13 cellular contexts compared by ENCODE assay signal in genomic region chr22:37234736-37235711, GRCh38. TPM values are rescaled to one million over a fixed set of nuclear protein-coding genes. Genes with fewer than 3 reads are reported as not detected.
DNase-seq lines count a peak whose midpoint lies in the region; ATAC-seq and TF ChIP-seq lines count a peak whose summit lies in the region.
"Had no signal": no experiment of that assay in that cellular context is flagged by ENCODE, and none has a peak within 500 bp of the region (broad histone marks: within the 10 kb centered on the region; RNA-seq: fewer than 3 reads in every experiment).

No MANE protein-coding gene starts in this region.

- DNase-seq in activated naive CD4-positive, alpha-beta T cell treated with anti-CD3 and anti-CD28 coated beads, Interleukin-2, amount 50 U/mL, for 16 hours: no peak
- DNase-seq in endodermal cell (peak; percentile 40), type B pancreatic cell (ENCODE audit: extremely low spot score, unreplicated experiment) (no peak), BE2C (no peak)
- DNase-seq: NCI-H187 had no signal

- no peaks in the 10 kb centered on the region for H4K20me1 ChIP-seq in SU-DHL-6 (ENCODE audit: low read depth, low read length)

- H3K4me2 ChIP-seq in SU-DHL-6 (ENCODE audit: low read depth, low read length, poor library complexity, severe bottlenecking): no peak overlapping the region
- H3K4me2 ChIP-seq: GM23338 had no signal

- no peaks in the 10 kb centered on the region for H3K36me3 ChIP-seq in SU-DHL-6 (ENCODE audit: low read length)
- no peaks in the 10 kb centered on the region for H3K36me3 ChIP-seq in endodermal cell (ENCODE audit: control insufficient read depth, insufficient read depth, low read length)
- no peaks in the 10 kb centered on the region for H3K36me3 ChIP-seq in BE2C

- peaks cover 9% of the 10 kb centered on the region for H3K79me2 ChIP-seq in SU-DHL-6 (ENCODE audit: insufficient read depth, low read length)

- ATAC-seq in HG03039 (IDR thresholded peaks at IDR 0.05; ENCODE audit: unreplicated experiment) (no peak), GM19324 (IDR thresholded peaks at IDR 0.05; ENCODE audit: low FRiP score, unreplicated experiment) (no peak)
- ATAC-seq: GM23338 had no signal

- H3K9me2 ChIP-seq in SU-DHL-6 (replicated peaks; ENCODE audit: insufficient read depth, low read length): no peaks in the 10 kb centered on the region

- no peaks in the 10 kb centered on the region for H3K27me3 Mint-ChIP-seq in activated naive CD4-positive, alpha-beta T cell treated with anti-CD3 and anti-CD28 coated beads, Interleukin-2, amount 50 U/mL, for 24 hours
- H3K27me3 Mint-ChIP-seq in endodermal cell (ENCODE audit: insufficient read depth): no peaks in the 10 kb centered on the region
- peaks cover 21% of the 10 kb centered on the region for H3K27me3 Mint-ChIP-seq in type B pancreatic cell

- peaks cover 28% of the 10 kb centered on the region for H3K36me3 Mint-ChIP-seq in activated naive CD4-positive, alpha-beta T cell treated with anti-CD3 and anti-CD28 coated beads, Interleukin-2, amount 50 U/mL, for 24 hours
- H3K36me3 Mint-ChIP-seq in endodermal cell (ENCODE audit: low read depth) (no peaks in the 10 kb centered on the region), type B pancreatic cell (no peaks in the 10 kb centered on the region)

- H3K9me3 Mint-ChIP-seq in activated naive CD4-positive, alpha-beta T cell treated with anti-CD3 and anti-CD28 coated beads, Interleukin-2, amount 50 U/mL, for 24 hours: no peaks in the 10 kb centered on the region
- H3K9me3 Mint-ChIP-seq in endodermal cell: no peaks in the 10 kb centered on the region
- no peaks in the 10 kb centered on the region for H3K9me3 Mint-ChIP-seq in type B pancreatic cell
- H3K9me3 Mint-ChIP-seq: GM23338 had no signal

- 85 to 89% methylated on average over 11 to 16 of the region's 16 CpGs for WGBS in endodermal cell (ENCODE audit: insufficient coverage in 1 of 2, insufficient read length in 1 of 2), 2 experiments

- H3K4me3 ChIP-seq in SU-DHL-6 (ENCODE audit: insufficient read depth, low read length, poor library complexity, severe bottlenecking): no peak overlapping the region
- H3K4me3 ChIP-seq in endodermal cell (ENCODE audit: low read length): no peak overlapping the region
- no peak overlapping the region for H3K4me3 ChIP-seq in BE2C (ENCODE audit: low read depth, low read length)
- H3K4me3 ChIP-seq: GM23338 had no signal

- peak overlapping the region; percentile 87 for H3K27ac Mint-ChIP-seq in activated naive CD4-positive, alpha-beta T cell treated with anti-CD3 and anti-CD28 coated beads, Interleukin-2, amount 50 U/mL, for 24 hours
- H3K27ac Mint-ChIP-seq in endodermal cell: no peak overlapping the region
- peak overlapping the region; percentile 51 for H3K27ac Mint-ChIP-seq in type B pancreatic cell
- H3K27ac Mint-ChIP-seq: GM23338 had no signal

- H3F3A ChIP-seq in SU-DHL-6 (ENCODE audit: insufficient read depth): no peaks in the 10 kb centered on the region; the same call in 1 of the 2 replicates

- TF ChIP-seq CTCF in SU-DHL-6 (IDR thresholded peaks at IDR 0.05; ENCODE audit: insufficient read depth, low read length, poor library complexity, severe bottlenecking) (no peak), endodermal cell (conservative IDR thresholded peaks at IDR 0.05) (no peak), type B pancreatic cell (conservative IDR thresholded peaks at IDR 0.05) (no peak), BE2C (IDR thresholded peaks at IDR 0.05; ENCODE audit: low read depth, low read length) (no peak)

- H3K27ac ChIP-seq in SU-DHL-6 (ENCODE audit: low read depth, low read length): peak overlapping the region; percentile 12; the same call in 1 of the 2 replicates
- no peak overlapping the region for H3K27ac ChIP-seq in endodermal cell (ENCODE audit: low read depth, low read length)

- H3K9me3 ChIP-seq in SU-DHL-6 (ENCODE audit: insufficient read depth, low read length) (no peaks in the 10 kb centered on the region), endodermal cell (ENCODE audit: control insufficient read depth, low read length) (no peaks in the 10 kb centered on the region), BE2C (no peaks in the 10 kb centered on the region)

- peaks cover 98% of the 10 kb centered on the region for H3K4me1 Mint-ChIP-seq in activated naive CD4-positive, alpha-beta T cell treated with anti-CD3 and anti-CD28 coated beads, Interleukin-2, amount 50 U/mL, for 24 hours
- H3K4me1 Mint-ChIP-seq in endodermal cell: peaks cover 8% of the 10 kb centered on the region
- H3K4me1 Mint-ChIP-seq in type B pancreatic cell (ENCODE audit: unreplicated experiment): no peaks in the 10 kb centered on the region

- H3K4me1 ChIP-seq in endodermal cell (ENCODE audit: control insufficient read depth, insufficient read depth, low read length) (no peaks in the 10 kb centered on the region), BE2C (no peaks in the 10 kb centered on the region)

- H3K4me3 Mint-ChIP-seq in activated naive CD4-positive, alpha-beta T cell treated with anti-CD3 and anti-CD28 coated beads, Interleukin-2, amount 50 U/mL, for 24 hours: peak overlapping the region; percentile 86
- H3K4me3 Mint-ChIP-seq in endodermal cell (no peak overlapping the region), type B pancreatic cell (no peak overlapping the region)
- H3K4me3 Mint-ChIP-seq: GM23338 had no signal

- H3K9ac ChIP-seq in SU-DHL-6 (ENCODE audit: low read length) (no peak overlapping the region), endodermal cell (ENCODE audit: extremely low read depth, low read length, poor library complexity, severe bottlenecking) (no peak overlapping the region)

- H3K27me3 ChIP-seq in SU-DHL-6 (ENCODE audit: low read length) (no peaks in the 10 kb centered on the region), endodermal cell (ENCODE audit: control insufficient read depth, insufficient read depth, low read length, poor library complexity, severe bottlenecking) (no peaks in the 10 kb centered on the region), BE2C (no peaks in the 10 kb centered on the region)

- H2AFZ ChIP-seq in SU-DHL-6 (ENCODE audit: low read depth, low read length, severe bottlenecking): no peak overlapping the region
- H2AFZ ChIP-seq: GM23338 had no signal

RNA-seq across cellular contexts. Expression of gene RAC2, which starts 9.0 kb away (rescaled TPM):
- total RNA-seq in endodermal cell (1 to 10 TPM; 4.5 to 5.6 TPM), type B pancreatic cell (ENCODE audit: low replicate concordance) (0.24 and 1.2 TPM in 2 replicates)
- polyA plus RNA-seq in endodermal cell (2013, experiment 1 of 2): 2.0 TPM
- polyA plus RNA-seq in endodermal cell (2013, experiment 2 of 2): 1.8 TPM
- polyA plus RNA-seq in BE2C (2012; ENCODE audit: insufficient read depth, insufficient read length, low read depth): 9.8 TPM

RNA-seq across cellular contexts. Expression of gene SSTR3, which starts 22.7 kb away (rescaled TPM):
- under 1 TPM; 0.11 to 0.20 TPM for total RNA-seq in endodermal cell
- polyA plus RNA-seq in endodermal cell (2013, experiment 1 of 2): 0.14 TPM
- 0.12 TPM for polyA plus RNA-seq in endodermal cell (2013, experiment 2 of 2)
- 2.4 and 3.4 TPM in 2 replicates for total RNA-seq in type B pancreatic cell (ENCODE audit: low replicate concordance)
- 1.7 TPM for polyA plus RNA-seq in BE2C (2012; ENCODE audit: insufficient read depth, insufficient read length, low read depth)
- total RNA-seq: chondrocyte, fibroblast of lung had no signal
- polyA plus RNA-seq: BJ, fibroblast of lung, GM23338 had no signal

RNA-seq across cellular contexts. Expression of gene C1QTNF6, which starts 47.0 kb away (rescaled TPM):
- total RNA-seq in endodermal cell: 10 to 100 TPM; 15.5 to 16.9 TPM
- polyA plus RNA-seq in endodermal cell (2013, experiment 1 of 2): 17.3 TPM
- polyA plus RNA-seq in endodermal cell (2013, experiment 2 of 2): 18.8 TPM
- total RNA-seq in type B pancreatic cell (ENCODE audit: low replicate concordance): 23.2 and 26.2 TPM in 2 replicates
- polyA plus RNA-seq in BE2C (2012; ENCODE audit: insufficient read depth, insufficient read length, low read depth): 9.3 TPM

RNA-seq across cellular contexts. Expression of gene CYTH4, which starts 47.3 kb away (rescaled TPM):
- not detected for total RNA-seq in endodermal cell
- not detected for polyA plus RNA-seq in endodermal cell (2013, experiment 1 of 2)
- polyA plus RNA-seq in endodermal cell (2013, experiment 2 of 2): not detected
- total RNA-seq in type B pancreatic cell (ENCODE audit: low replicate concordance): not detected in 2 replicates
- 0.99 TPM for polyA plus RNA-seq in BE2C (2012; ENCODE audit: insufficient read depth, insufficient read length, low read depth)
- total RNA-seq: chondrocyte, GM23338 had no signal
- polyA plus RNA-seq: BJ, fibroblast of lung, GM23338 had no signal
